ENCODE assay signal across 21 cellular contexts in genomic region chr11:64203421-64204079, GRCh38. TPM values are rescaled to one million over a fixed set of nuclear protein-coding genes. Genes with fewer than 3 reads are reported as not detected.
DNase-seq lines count a peak whose midpoint lies in the region; ATAC-seq and TF ChIP-seq lines count a peak whose summit lies in the region.
"Had no signal": no experiment of that assay in that cellular context is flagged by ENCODE, and none has a peak within 500 bp of the region (broad histone marks: within the 10 kb centered on the region; RNA-seq: fewer than 3 reads in every experiment).

No MANE protein-coding gene starts in this region.

- peaks cover 21 to 70% (median 58%) of the 10 kb centered on the region in 11 experiments for H4K20me1 ChIP-seq in BLaER1 treated with 17β-estradiol and CSF1 and Interleukin-3, amounts not matched to agents 10 nM and 100 nM

- H3K9me3 Mint-ChIP-seq in activated CD8-positive, alpha-beta T cell treated with anti-CD3 and anti-CD28 coated beads, Interleukin-2, amount 10 ng/mL, durations not matched to agents 7 days and 5 days (ENCODE audit: insufficient read depth), result no peaks in the 10 kb centered on the region
- H3K9me3 Mint-ChIP-seq in mesothelial cell of epicardium (no peaks in the 10 kb centered on the region), Calu3 (ENCODE audit: low read depth, unreplicated experiment) (no peaks in the 10 kb centered on the region)
- H3K9me3 Mint-ChIP-seq: activated T-helper 2 cell treated with anti-CD3 and anti-CD28 coated beads, Interferon-gamma antibody, Interleukin-2, Interleukin-4, amounts not matched to agents 10 μg/mL and 5 μg/mL and 100 μg/mL, durations not matched to agents 14 hours and 24 hours and 36 hours; naive B cell; stimulated activated naive B cell treated with anti-CD40 and anti-IgM and Interleukin-4, amounts not matched to agents 10 μg/mL and 1 μg/mL and 100 μg/mL, for 72 hours had no signal

- H3K27ac ChIP-seq in 22Rv1, result peak overlapping the region; percentile 40
- H3K27ac ChIP-seq in BLaER1 treated with 17β-estradiol and CSF1 and Interleukin-3, amounts not matched to agents 10 nM and 100 nM, result peak overlapping the region in 3 of 11 experiments; percentile 19 to 41 (median 21); a peak in 4 of 22 replicates
- H3K27ac ChIP-seq: thyroid gland, WERI-Rb-1 had no signal

- H3K4me2 ChIP-seq in BLaER1 treated with 17β-estradiol and CSF1 and Interleukin-3, amounts not matched to agents 10 nM and 100 nM, result peak overlapping the region in 7 of 11 experiments; percentile 97 to 100 (median 99); a peak in 7 of 22 replicates

- no peaks in the 10 kb centered on the region for H3K27me3 ChIP-seq in BLaER1 treated with 17β-estradiol and CSF1 and Interleukin-3, amounts not matched to agents 10 nM and 100 nM
- H3K27me3 ChIP-seq: gastrocnemius medialis, thyroid gland had no signal

- peaks cover 42% of the 10 kb centered on the region for H3K4me1 Mint-ChIP-seq in activated CD8-positive, alpha-beta T cell treated with anti-CD3 and anti-CD28 coated beads, Interleukin-2, amount 10 ng/mL, durations not matched to agents 7 days and 5 days (ENCODE audit: low read depth)
- peaks cover 9% of the 10 kb centered on the region for H3K4me1 Mint-ChIP-seq in mesothelial cell of epicardium
- peaks cover 9% of the 10 kb centered on the region for H3K4me1 Mint-ChIP-seq in Calu3 (ENCODE audit: low read depth, unreplicated experiment)

- peaks cover 31 to 54% (median 40%) of the 10 kb centered on the region in 10 experiments for H3K4me1 ChIP-seq in BLaER1 treated with 17β-estradiol and CSF1 and Interleukin-3, amounts not matched to agents 10 nM and 100 nM
- H3K4me1 ChIP-seq: prostate gland had no signal

- intact Hi-C loops in Calu3 (cut with micrococcal nuclease; ENCODE audit: unreplicated experiment), result no loop called here

- no peak overlapping the region for H3K4me3 ChIP-seq in BLaER1 treated with 17β-estradiol and CSF1 and Interleukin-3, amounts not matched to agents 10 nM and 100 nM
- H3K4me3 ChIP-seq: gastrocnemius medialis, prostate gland, thyroid gland had no signal

- H3K36me3 Mint-ChIP-seq in activated CD8-positive, alpha-beta T cell treated with anti-CD3 and anti-CD28 coated beads, Interleukin-2, amount 10 ng/mL, durations not matched to agents 7 days and 5 days (ENCODE audit: low read depth), result peaks cover 85% of the 10 kb centered on the region
- peaks cover 32% of the 10 kb centered on the region for H3K36me3 Mint-ChIP-seq in mesothelial cell of epicardium
- peaks cover 85% of the 10 kb centered on the region for H3K36me3 Mint-ChIP-seq in Calu3 (ENCODE audit: insufficient read depth, unreplicated experiment)

- no peak overlapping the region for H3K4me3 Mint-ChIP-seq in activated CD8-positive, alpha-beta T cell treated with anti-CD3 and anti-CD28 coated beads, Interleukin-2, amount 10 ng/mL, durations not matched to agents 7 days and 5 days
- no peak overlapping the region for H3K4me3 Mint-ChIP-seq in mesothelial cell of epicardium
- H3K4me3 Mint-ChIP-seq in Calu3 (ENCODE audit: low read depth, unreplicated experiment), result no peak overlapping the region

- H3K27me3 Mint-ChIP-seq in activated CD8-positive, alpha-beta T cell treated with anti-CD3 and anti-CD28 coated beads, Interleukin-2, amount 10 ng/mL, durations not matched to agents 7 days and 5 days (ENCODE audit: low read depth), result no peaks in the 10 kb centered on the region
- H3K27me3 Mint-ChIP-seq in mesothelial cell of epicardium (ENCODE audit: low read depth) (no peaks in the 10 kb centered on the region), Calu3 (ENCODE audit: unreplicated experiment) (no peaks in the 10 kb centered on the region)
- H3K27me3 Mint-ChIP-seq: naive B cell; stimulated activated naive B cell treated with anti-CD40 and anti-IgM and Interleukin-4, amounts not matched to agents 10 μg/mL and 1 μg/mL and 100 μg/mL, for 72 hours; T-helper 17 cell had no signal

- DNase-seq in activated CD8-positive, alpha-beta T cell treated with anti-CD3 and anti-CD28 coated beads, Interleukin-2, amount 10 ng/mL, durations not matched to agents 7 days and 5 days, result no peak
- DNase-seq in mesothelial cell of epicardium (ENCODE audit: low spot score in 2 of 2, unreplicated experiment in 2 of 2), result no peak
- no peak for DNase-seq in stimulated activated CD4-positive, alpha-beta T cell treated with anti-CD3 and anti-CD28 coated beads, Interleukin-4, amount 100 ng/mL, for 24 hours
- no peak for DNase-seq in COR-L47 (lab: John Stamatoyannopoulos, UW)
- DNase-seq in Calu3, result no peak
- DNase-seq: activated CD8-positive, alpha-beta memory T cell treated with anti-CD3 and anti-CD28 coated beads for 24 hours; EL; gastrocnemius medialis; KBM-7; mesenchymal stem cell; naive B cell; NCI-H226; PC-3; stimulated activated naive B cell treated with anti-CD40 and anti-IgM and Interleukin-4, amounts not matched to agents 10 μg/mL and 1 μg/mL and 100 μg/mL, for 72 hours; T-helper 17 cell; thyroid gland; WERI-Rb-1 had no signal

- peaks cover 6 to 79% (median 65%) of the 10 kb centered on the region in 11 experiments for H3K36me3 ChIP-seq in BLaER1 treated with 17β-estradiol and CSF1 and Interleukin-3, amounts not matched to agents 10 nM and 100 nM

- no peak for ATAC-seq in activated CD8-positive, alpha-beta T cell treated with anti-CD3 and anti-CD28 coated beads, Interleukin-2, amount 10 ng/mL, durations not matched to agents 7 days and 5 days
- ATAC-seq: stimulated activated naive B cell treated with anti-CD40 and anti-IgM and Interleukin-4, amounts not matched to agents 10 μg/mL and 1 μg/mL and 100 μg/mL, for 72 hours had no signal

- H3K9me3 ChIP-seq in BLaER1 treated with 17β-estradiol and CSF1 and Interleukin-3, amounts not matched to agents 10 nM and 100 nM (replicated peaks in 1 of 11), result no peaks in the 10 kb centered on the region
- H3K9me3 ChIP-seq: gastrocnemius medialis, prostate gland, thyroid gland had no signal

- TF ChIP-seq CTCF in 22Rv1 (IDR thresholded peaks at IDR 0.05) (no peak), mesothelial cell of epicardium (IDR thresholded peaks at IDR 0.05; ENCODE audit: unreplicated experiment) (no peak), Calu3 (IDR thresholded peaks at IDR 0.05; ENCODE audit: unreplicated experiment) (no peak)

- peak overlapping the region in 4 of 11 experiments; percentile 9 to 35 (median 32); a peak in 8 of 22 replicates for H3K9ac ChIP-seq in BLaER1 treated with 17β-estradiol and CSF1 and Interleukin-3, amounts not matched to agents 10 nM and 100 nM

- CTCF ChIA-PET in activated CD8-positive, alpha-beta T cell treated with anti-CD3 and anti-CD28 coated beads, Interleukin-2, amount 10 ng/mL, durations not matched to agents 7 days and 5 days (lab: Charles Lee), result interaction anchor here (1.1 to 6.9 kb wide), 13 partner anchors 8 to 139 kb away, joined by 4 to 165 read pairs (median 23); partner anchors contain the start of genes BAD, CATSPERZ, ESRRA and FKBP2
- CTCF ChIA-PET in Calu3 (lab: Charles Lee), result interaction anchor here (0.5 to 1.5 kb wide), 3 partner anchors 12 to 37 kb away, joined by 4 to 6 read pairs (median 5); partner anchors contain the start of gene STIP1

- H3K27ac Mint-ChIP-seq in activated CD8-positive, alpha-beta T cell treated with anti-CD3 and anti-CD28 coated beads, Interleukin-2, amount 10 ng/mL, durations not matched to agents 7 days and 5 days, result peak overlapping the region; percentile 72
- peak overlapping the region; percentile 67 for H3K27ac Mint-ChIP-seq in mesothelial cell of epicardium
- no peak overlapping the region for H3K27ac Mint-ChIP-seq in Calu3 (ENCODE audit: unreplicated experiment)

- BruUV-seq in Calu3 (replicated peaks; lab: Mats Ljungman, UMichigan), result no TSS peak

- POLR2A ChIA-PET in activated CD8-positive, alpha-beta T cell treated with anti-CD3 and anti-CD28 coated beads, Interleukin-2, amount 10 ng/mL, durations not matched to agents 7 days and 5 days (lab: Charles Lee), result interaction anchor here (1.3 to 9.2 kb wide), 5 partner anchors 15 to 101 kb away, joined by 3 to 162 read pairs (median 54); partner anchors contain the start of genes ESRRA, NUDT22, STIP1 and TRPT1

RNA-seq across cellular contexts. Expression of gene FERMT3, which starts 3.0 kb away (rescaled TPM):
- 100 to 1,000 TPM; 261 to 281 TPM for total RNA-seq in activated CD8-positive, alpha-beta T cell treated with anti-CD3 and anti-CD28 coated beads, Interleukin-2, amount 10 ng/mL, durations not matched to agents 7 days and 5 days
- total RNA-seq in mesothelial cell of epicardium (4.8 to 8.4 TPM (median 5.9 TPM) in 3 replicates), Calu3 (2022) (16.6 and 18.6 TPM in 2 replicates)

RNA-seq across cellular contexts. Expression of gene STIP1, which starts 17.6 kb away (rescaled TPM):
- total RNA-seq in activated CD8-positive, alpha-beta T cell treated with anti-CD3 and anti-CD28 coated beads, Interleukin-2, amount 10 ng/mL, durations not matched to agents 7 days and 5 days, result 100 to 1,000 TPM; 335 to 340 TPM
- total RNA-seq in mesothelial cell of epicardium (127 to 133 TPM (median 131 TPM) in 3 replicates), Calu3 (2022) (344 and 391 TPM in 2 replicates)

RNA-seq across cellular contexts. Expression of gene TRPT1, which starts 22.4 kb away (rescaled TPM):
- total RNA-seq in activated CD8-positive, alpha-beta T cell treated with anti-CD3 and anti-CD28 coated beads, Interleukin-2, amount 10 ng/mL, durations not matched to agents 7 days and 5 days, result 10 to 100 TPM; 37.8 to 44.8 TPM
- 38.9 to 41.1 TPM (median 40.9 TPM) in 3 replicates for total RNA-seq in mesothelial cell of epicardium
- 43.1 TPM in 2 replicates for total RNA-seq in Calu3 (2022)

RNA-seq across cellular contexts. Expression of gene NUDT22, which starts 22.5 kb away (rescaled TPM):
- 10 to 100 TPM; 86.7 to 91.6 TPM for total RNA-seq in activated CD8-positive, alpha-beta T cell treated with anti-CD3 and anti-CD28 coated beads, Interleukin-2, amount 10 ng/mL, durations not matched to agents 7 days and 5 days
- total RNA-seq in mesothelial cell of epicardium (31.9 to 35.6 TPM (median 33.7 TPM) in 3 replicates), Calu3 (2022) (58.7 and 63.6 TPM in 2 replicates)

RNA-seq across cellular contexts. Expression of gene DNAJC4, which starts 26.8 kb away (rescaled TPM):
- 10 to 100 TPM; 38.0 to 41.3 TPM for total RNA-seq in activated CD8-positive, alpha-beta T cell treated with anti-CD3 and anti-CD28 coated beads, Interleukin-2, amount 10 ng/mL, durations not matched to agents 7 days and 5 days
- total RNA-seq in mesothelial cell of epicardium (43.6 to 49.4 TPM (median 45.0 TPM) in 3 replicates), Calu3 (2022) (26.6 and 28.0 TPM in 2 replicates)

Comparison
In these comparisons a context has a peak if more than half of its experiments do, and no peak if none do; other contexts are left out.
1. RNA of gene FERMT3, which starts 3.0 kb away (total RNA-seq): 261 to 281 TPM in activated CD8-positive, alpha-beta T cell treated with anti-CD3 and anti-CD28 coated beads, Interleukin-2, amount 10 ng/mL, durations not matched to agents 7 days and 5 days; 16.6 to 18.6 TPM in Calu3 and 4.8 to 8.4 TPM in mesothelial cell of epicardium; every median in the first group is over 10 times any median in the second.